ENCODE assay signal across 18 cellular contexts in the genomic region with DNA sequence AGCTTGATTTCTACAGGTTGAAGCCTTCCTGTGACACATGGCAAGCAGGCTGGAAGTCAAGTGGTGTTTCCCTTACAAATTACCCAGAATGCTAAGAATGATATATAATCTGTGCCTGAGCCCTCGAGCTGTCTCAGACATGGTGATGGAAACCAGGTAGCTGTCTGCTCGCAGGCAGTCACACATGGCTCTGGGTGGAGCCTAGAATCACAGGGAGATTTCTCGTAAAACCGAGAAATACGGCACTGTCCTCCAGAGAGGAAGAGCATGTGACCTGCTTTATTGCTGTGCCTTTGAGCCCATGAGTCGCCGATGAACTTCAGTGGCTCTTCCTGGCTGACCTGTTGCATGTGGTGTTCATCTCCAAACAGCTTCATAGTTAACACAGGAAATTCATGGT.
DNase-seq lines count a peak whose midpoint lies in the region; ATAC-seq, FAIRE-seq and TF ChIP-seq lines count a peak whose summit lies in the region.
"Had no signal": no experiment of that assay in that cellular context is flagged by ENCODE, and none has a peak within 500 bp of the region (broad histone marks: within the 10 kb centered on the region; RNA-seq: fewer than 3 reads in every experiment).

No MANE protein-coding gene starts in this region.

- no peak overlapping the region for H3K23ac ChIP-seq in mesendoderm (ENCODE audit: low read length)

- H3K4me2 ChIP-seq in mesendoderm (ENCODE audit: low read length) = no peak overlapping the region
- H3K4me2 ChIP-seq: KMS-11 had no signal

- H2BK120ac ChIP-seq in mesendoderm (ENCODE audit: low read depth, low read length) = peak overlapping the region; percentile 33

- H3K4me3 Mint-ChIP-seq in naive thymus-derived CD4-positive, alpha-beta T cell = no peak overlapping the region
- H3K4me3 Mint-ChIP-seq: HFFc6 had no signal

- DNase-seq in NCI-H1417 (lab: John Stamatoyannopoulos, UW) (peak in 2 of 3 experiments; percentile 2 to 12), NCI-H1417 treated with DMSO at 0.1 percent for 48 hours (lab: John Stamatoyannopoulos, UW) (no peak), mesendoderm (peak; percentile 35), NCI-H2196 treated with DMSO at 0.1 percent for 48 hours (lab: John Stamatoyannopoulos, UW; ENCODE audit: unreplicated experiment) (no peak), T-helper 9 cell (no peak), GM12892 (ENCODE audit: insufficient read length) (no peak)
- no peak for DNase-seq in naive thymus-derived CD4-positive, alpha-beta T cell
- DNase-seq: 8988T, C1 segment of cervical spinal cord, HFFc6, NCI-H2029 treated with DMSO at 0.1 percent for 48 hours, NCI-H226, NCI-H526 treated with DMSO at 0.1 percent for 48 hours, PC-3 had no signal

- H3K9ac ChIP-seq in mesendoderm (ENCODE audit: low read length) = no peak overlapping the region
- H3K9ac ChIP-seq: KMS-11 had no signal

- no peaks in the 10 kb centered on the region for H3K79me1 ChIP-seq in mesendoderm (ENCODE audit: low read length)

- no peak overlapping the region for H2AK5ac ChIP-seq in mesendoderm (ENCODE audit: low read length)

- FAIRE-seq in TTC549 (lab: Jason Lieb, UNC) (peak; percentile 38), GM12892 (lab: Jason Lieb, UNC) (no peak)
- FAIRE-seq: GM18507, HepG2 had no signal

- H3K27me3 Mint-ChIP-seq in naive thymus-derived CD4-positive, alpha-beta T cell = no peaks in the 10 kb centered on the region

- no peaks in the 10 kb centered on the region for H3K79me2 ChIP-seq in mesendoderm (ENCODE audit: control insufficient read depth, insufficient read depth, low read length)

- no peaks in the 10 kb centered on the region for H3K36me3 ChIP-seq in mesendoderm (ENCODE audit: control insufficient read depth, insufficient read depth, low read length)
- no peaks in the 10 kb centered on the region for H3K36me3 ChIP-seq in naive thymus-derived CD4-positive, alpha-beta T cell (ENCODE audit: control insufficient read depth in 2 of 3, insufficient read depth in 3 of 3, low read length in 3 of 3)

- no peak overlapping the region for H3K4ac ChIP-seq in mesendoderm (ENCODE audit: low read depth, low read length)

- TF ChIP-seq POLR2A in GM12892 (IDR thresholded peaks at IDR 0.05; ENCODE audit: low read depth, low read length) = no peak

- no peak overlapping the region for H4K5ac ChIP-seq in mesendoderm (ENCODE audit: low read length)

- H3K4me1 Mint-ChIP-seq in naive thymus-derived CD4-positive, alpha-beta T cell = no peaks in the 10 kb centered on the region

- intact Hi-C loops in naive thymus-derived CD4-positive, alpha-beta T cell (cut with micrococcal nuclease) = no loop called here

- no peak overlapping the region for H4K8ac ChIP-seq in mesendoderm (ENCODE audit: low read depth, low read length)

- no peak overlapping the region for H3K56ac ChIP-seq in mesendoderm (ENCODE audit: low read length)

- no peaks in the 10 kb centered on the region for H3K27me3 ChIP-seq in mesendoderm (ENCODE audit: insufficient read depth, low read length, poor library complexity)
- no peaks in the 10 kb centered on the region for H3K27me3 ChIP-seq in naive thymus-derived CD4-positive, alpha-beta T cell (ENCODE audit: control insufficient read depth in 2 of 2, insufficient read depth in 2 of 2, low read length in 2 of 2)

- H3K18ac ChIP-seq in mesendoderm (ENCODE audit: low read length) = no peak overlapping the region

- no peak overlapping the region for H3K27ac ChIP-seq in mesendoderm (ENCODE audit: low read depth, low read length)
- no peak overlapping the region for H3K27ac ChIP-seq in naive thymus-derived CD4-positive, alpha-beta T cell (ENCODE audit: low read depth, low read length)
- H3K27ac ChIP-seq: KMS-11 had no signal

- peaks cover 0 to 7% (median 2%) of the 10 kb centered on the region in 11 donors for H3K9me3 Mint-ChIP-seq in naive thymus-derived CD4-positive, alpha-beta T cell

- H3K36me3 Mint-ChIP-seq in naive thymus-derived CD4-positive, alpha-beta T cell = peaks cover 0 to 4% (median 0%) of the 10 kb centered on the region in 5 donors

- no peak overlapping the region for H3K4me3 ChIP-seq in mesendoderm (ENCODE audit: low read length)
- no peak overlapping the region for H3K4me3 ChIP-seq in naive thymus-derived CD4-positive, alpha-beta T cell (ENCODE audit: low read length)

- H2BK5ac ChIP-seq in mesendoderm (ENCODE audit: low read length) = no peak overlapping the region

- no peak for ATAC-seq in naive thymus-derived CD4-positive, alpha-beta T cell
- ATAC-seq: HepG2, PC-3 had no signal

- H2BK15ac ChIP-seq in mesendoderm (replicated peaks; ENCODE audit: low read depth) = no peak overlapping the region

- no peaks in the 10 kb centered on the region for H3K9me3 ChIP-seq in naive thymus-derived CD4-positive, alpha-beta T cell (ENCODE audit: control insufficient read depth in 2 of 3, low read length in 3 of 3)

- POLR2A ChIA-PET in naive thymus-derived CD4-positive, alpha-beta T cell (lab: Charles Lee) = interaction anchor here (0.7 kb wide), 1 partner anchor 301 kb away, joined by 3 read pairs; no protein-coding TSS in a partner anchor

- WGBS in mesendoderm (ENCODE audit: extremely low coverage, insufficient coverage, low lambda C conversion rate) = no CpG with 5 or more reads among the region's 7 CpGs

- CTCF ChIA-PET in naive thymus-derived CD4-positive, alpha-beta T cell (lab: Charles Lee) = no interaction called here

- H3K27ac Mint-ChIP-seq in naive thymus-derived CD4-positive, alpha-beta T cell = no peak overlapping the region
- H3K27ac Mint-ChIP-seq: HFFc6 had no signal

- H3K4me1 ChIP-seq in mesendoderm (ENCODE audit: control insufficient read depth, low read depth, low read length) = no peaks in the 10 kb centered on the region
- no peaks in the 10 kb centered on the region for H3K4me1 ChIP-seq in naive thymus-derived CD4-positive, alpha-beta T cell (ENCODE audit: control insufficient read depth in 2 of 2, insufficient read depth in 2 of 2, low read length in 2 of 2)

Comparison
In these comparisons a context has a peak if more than half of its experiments do, and no peak if none do; other contexts are left out.
1. DNase-seq: peak in NCI-H1417 (2 of 3) and mesendoderm (single experiment); none in NCI-H1417 treated with DMSO at 0.1 percent for 48 hours (single experiment), NCI-H2196 treated with DMSO at 0.1 percent for 48 hours (single experiment), T-helper 9 cell (single experiment), naive thymus-derived CD4-positive, alpha-beta T cell (0 of 9) and GM12892 (single experiment).